Comparison of ENCODE assay signal across 22 cellular contexts in genomic region chr18:58814317-58814716, GRCh38.
"Had no signal": no experiment of that assay in that cellular context is flagged by ENCODE, and none has a peak within 500 bp of the region (broad histone marks: within the 10 kb centered on the region; RNA-seq: fewer than 3 reads in every experiment).

No MANE protein-coding gene starts in this region.

- H3K27me3 ChIP-seq: adrenal gland, breast epithelium, ovary, suprapubic skin had no signal

- H3K4me3 ChIP-seq: adrenal gland, breast epithelium, lung, ovary, suprapubic skin had no signal

- DNase-seq: activated CD4-positive, alpha-beta T cell treated with anti-CD3 and anti-CD28 coated beads for 4 hours; activated CD4-positive, alpha-beta T cell treated with anti-CD3 and anti-CD28 coated beads, Interleukin-2, amount 50 U/mL, for 48 hours; activated CD4-positive, CD25-positive, alpha-beta regulatory T cell; activated CD8-positive, alpha-beta memory T cell treated with anti-CD3 and anti-CD28 coated beads, Interleukin-2, amount 50 U/mL, for 48 hours; activated naive CD4-positive, alpha-beta T cell; activated T-cell treated with anti-CD3 and anti-CD28 coated beads, Interleukin-2, amount 50 U/mL, for 4 hours; adrenal gland; cortex of kidney; foreskin fibroblast; kidney; naive thymus-derived CD4-positive, alpha-beta T cell; ovary; right cardiac atrium; stimulated activated CD4-positive, alpha-beta T cell treated with anti-CD3 and anti-CD28 coated beads, Interleukin-12 subunit alpha, Interleukin-12 subunit beta, amount 100 ng/mL, for 4 hours; stimulated activated CD4-positive, alpha-beta T cell treated with anti-CD3 and anti-CD28 coated beads, Interleukin-4, amount 100 ng/mL, for 4 hours; stimulated activated naive CD8-positive, alpha-beta T cell treated with anti-CD3 and anti-CD28 coated beads, Interleukin-15, amount 100 ng/mL, for 72 hours; SW 1271; T-helper 17 cell had no signal

- H3K4me1 ChIP-seq: adrenal gland, breast epithelium, suprapubic skin had no signal

- H3K9me3 ChIP-seq: adrenal gland, breast epithelium, ovary, suprapubic skin had no signal

- H3K36me3 ChIP-seq: adrenal gland, breast epithelium, ovary, suprapubic skin had no signal

- ATAC-seq: activated T-cell treated with anti-CD3 and anti-CD28 coated beads, Interleukin-2, amount 50 U/mL, for 4 hours; left lobe of liver; naive thymus-derived CD4-positive, alpha-beta T cell; stimulated activated naive CD8-positive, alpha-beta T cell treated with anti-CD3 and anti-CD28 coated beads, Interleukin-15, amount 100 ng/mL, for 72 hours; T-helper 17 cell had no signal

- H3K27ac ChIP-seq: adrenal gland, breast epithelium, ovary, suprapubic skin had no signal
